ENCODE assay signal across 22 cellular contexts in genomic region chr3:177778633-177779032, GRCh38.
DNase-seq lines count a peak whose midpoint lies in the region; ATAC-seq lines count a peak whose summit lies in the region.
"Had no signal": no experiment of that assay in that cellular context is flagged by ENCODE, and none has a peak within 500 bp of the region (broad histone marks: within the 10 kb centered on the region; RNA-seq: fewer than 3 reads in every experiment).

No MANE protein-coding gene starts in this region.

- H3K4me1 Mint-ChIP-seq in activated naive CD4-positive, alpha-beta T cell treated with anti-CD3 and anti-CD28 coated beads, Interleukin-2, amount 50 U/mL, for 24 hours: peaks cover 14% of the 10 kb centered on the region
- H3K4me1 Mint-ChIP-seq in activated T-helper 17 cell treated with anti-CD3 and anti-CD28 coated beads, Interleukin-2, amount 50 U/mL, for 72 hours: no peaks in the 10 kb centered on the region
- peaks cover 14% of the 10 kb centered on the region for H3K4me1 Mint-ChIP-seq in stimulated activated effector memory CD8-positive, alpha-beta T cell treated with anti-CD3 and anti-CD28 coated beads, Interleukin-12 subunit alpha, Interleukin-12 subunit beta, amount 100 ng/mL, for 72 hours

- peak; percentile 54 for ATAC-seq in activated T-helper 17 cell treated with anti-CD3 and anti-CD28 coated beads, Interleukin-2, amount 50 U/mL, for 72 hours (replicated peaks)
- ATAC-seq in stimulated activated effector memory CD8-positive, alpha-beta T cell treated with anti-CD3 and anti-CD28 coated beads, Interleukin-12 subunit alpha, Interleukin-12 subunit beta, amount 100 ng/mL, for 72 hours: peak; percentile 43
- no peak for ATAC-seq in GM21619 (IDR thresholded peaks at IDR 0.05; ENCODE audit: unreplicated experiment)
- ATAC-seq: WTC11 had no signal

- H3K27ac Mint-ChIP-seq in activated naive CD4-positive, alpha-beta T cell treated with anti-CD3 and anti-CD28 coated beads, Interleukin-2, amount 50 U/mL, for 24 hours: peak overlapping the region; percentile 77
- H3K27ac Mint-ChIP-seq in activated T-helper 17 cell treated with anti-CD3 and anti-CD28 coated beads, Interleukin-2, amount 50 U/mL, for 72 hours: no peak overlapping the region
- H3K27ac Mint-ChIP-seq in stimulated activated effector memory CD8-positive, alpha-beta T cell treated with anti-CD3 and anti-CD28 coated beads, Interleukin-12 subunit alpha, Interleukin-12 subunit beta, amount 100 ng/mL, for 72 hours: no peak overlapping the region
- H3K27ac Mint-ChIP-seq: activated naive CD8-positive, alpha-beta T cell treated with anti-CD3 and anti-CD28 coated beads for 36 hours; endodermal cell; type B pancreatic cell; WTC11 had no signal

- H3K27me3 Mint-ChIP-seq in activated naive CD4-positive, alpha-beta T cell treated with anti-CD3 and anti-CD28 coated beads, Interleukin-2, amount 50 U/mL, for 24 hours: no peaks in the 10 kb centered on the region
- no peaks in the 10 kb centered on the region for H3K27me3 Mint-ChIP-seq in activated T-helper 17 cell treated with anti-CD3 and anti-CD28 coated beads, Interleukin-2, amount 50 U/mL, for 72 hours
- H3K27me3 Mint-ChIP-seq: activated naive CD8-positive, alpha-beta T cell treated with anti-CD3 and anti-CD28 coated beads for 36 hours; type B pancreatic cell had no signal

- peak overlapping the region; percentile 59 for H3K4me3 Mint-ChIP-seq in activated naive CD4-positive, alpha-beta T cell treated with anti-CD3 and anti-CD28 coated beads, Interleukin-2, amount 50 U/mL, for 24 hours
- H3K4me3 Mint-ChIP-seq in activated T-helper 17 cell treated with anti-CD3 and anti-CD28 coated beads, Interleukin-2, amount 50 U/mL, for 72 hours: peak overlapping the region; percentile 5
- no peak overlapping the region for H3K4me3 Mint-ChIP-seq in stimulated activated effector memory CD8-positive, alpha-beta T cell treated with anti-CD3 and anti-CD28 coated beads, Interleukin-12 subunit alpha, Interleukin-12 subunit beta, amount 100 ng/mL, for 72 hours
- H3K4me3 Mint-ChIP-seq: activated naive CD8-positive, alpha-beta T cell treated with anti-CD3 and anti-CD28 coated beads for 36 hours; endodermal cell; neural crest cell; type B pancreatic cell; WTC11 had no signal

- no peaks in the 10 kb centered on the region for H3K36me3 Mint-ChIP-seq in activated naive CD4-positive, alpha-beta T cell treated with anti-CD3 and anti-CD28 coated beads, Interleukin-2, amount 50 U/mL, for 24 hours
- no peaks in the 10 kb centered on the region for H3K36me3 Mint-ChIP-seq in activated T-helper 17 cell treated with anti-CD3 and anti-CD28 coated beads, Interleukin-2, amount 50 U/mL, for 72 hours (ENCODE audit: low read depth)
- no peaks in the 10 kb centered on the region for H3K36me3 Mint-ChIP-seq in stimulated activated effector memory CD8-positive, alpha-beta T cell treated with anti-CD3 and anti-CD28 coated beads, Interleukin-12 subunit alpha, Interleukin-12 subunit beta, amount 100 ng/mL, for 72 hours
- H3K36me3 Mint-ChIP-seq: activated naive CD8-positive, alpha-beta T cell treated with anti-CD3 and anti-CD28 coated beads for 36 hours; WTC11 had no signal

- DNase-seq in activated naive CD4-positive, alpha-beta T cell treated with anti-CD3 and anti-CD28 coated beads, Interleukin-2, amount 50 U/mL, for 16 hours: no peak
- DNase-seq in MV-4-11 (lab: John Stamatoyannopoulos, UW) (peak; percentile 48), DMS153 (lab: John Stamatoyannopoulos, UW) (no peak), hepatic stellate cell (ENCODE audit: low spot score) (no peak)
- DNase-seq in stimulated activated effector memory CD8-positive, alpha-beta T cell treated with anti-CD3 and anti-CD28 coated beads, Interleukin-12 subunit alpha, Interleukin-12 subunit beta, amount 100 ng/mL, for 72 hours (ENCODE audit: low spot score in 2 of 2): no peak
- DNase-seq: activated naive CD8-positive, alpha-beta T cell treated with anti-CD3 and anti-CD28 coated beads for 36 hours; caudate nucleus; endodermal cell; foreskin melanocyte; GOT3; lower lobe of right lung; NCI-H1092; NCI-H226; stimulated activated CD4-positive, alpha-beta T cell treated with anti-CD3 and anti-CD28 coated beads, Interleukin-2, amount 100 ng/mL, for 24 hours; stimulated activated CD8-positive, alpha-beta memory T cell treated with anti-CD3 and anti-CD28 coated beads, Interleukin-4, amount 100 ng/mL, for 48 hours; SW 1271 had no signal

- no peaks in the 10 kb centered on the region for H3K9me3 Mint-ChIP-seq in activated naive CD4-positive, alpha-beta T cell treated with anti-CD3 and anti-CD28 coated beads, Interleukin-2, amount 50 U/mL, for 24 hours
- no peaks in the 10 kb centered on the region for H3K9me3 Mint-ChIP-seq in activated T-helper 17 cell treated with anti-CD3 and anti-CD28 coated beads, Interleukin-2, amount 50 U/mL, for 72 hours
- H3K9me3 Mint-ChIP-seq in stimulated activated effector memory CD8-positive, alpha-beta T cell treated with anti-CD3 and anti-CD28 coated beads, Interleukin-12 subunit alpha, Interleukin-12 subunit beta, amount 100 ng/mL, for 72 hours: no peaks in the 10 kb centered on the region
- H3K9me3 Mint-ChIP-seq: endodermal cell, neural crest cell, WTC11 had no signal
